8 cellular contexts compared by ENCODE assay signal in genomic region chr1:46131727-46132528, GRCh38. TPM values are rescaled to one million over a fixed set of nuclear protein-coding genes. Genes with fewer than 3 reads are reported as not detected.
DNase-seq lines count a peak whose midpoint lies in the region; ATAC-seq and TF ChIP-seq lines count a peak whose summit lies in the region.

No MANE protein-coding gene starts in this region.

- POLR2A ChIA-PET in CD4-positive, alpha-beta memory T cell (lab: Charles Lee; ENCODE audit: partially characterized antibody) = interaction anchor here (1.1 to 1.5 kb wide), 2 partner anchors 14 to 35 kb away, joined by 3 to 6 read pairs; no protein-coding TSS in a partner anchor

- no peaks in the 10 kb centered on the region for H3K9me3 ChIP-seq in CD4-positive, alpha-beta memory T cell (ENCODE audit: control insufficient read depth in 1 of 2, low read length in 2 of 2)
- H3K9me3 ChIP-seq in breast epithelium = no peaks in the 10 kb centered on the region

- H3K27ac ChIP-seq in CD4-positive, alpha-beta memory T cell (ENCODE audit: low read depth, low read length) = no peak overlapping the region
- peak overlapping the region; percentile 85 to 94 for H3K27ac ChIP-seq in breast epithelium

- H3K4me1 Mint-ChIP-seq in CD4-positive, alpha-beta memory T cell = peaks cover 13 to 28% (median 23%) of the 10 kb centered on the region in 4 donors

- CTCF ChIA-PET in CD4-positive, alpha-beta memory T cell (lab: Charles Lee; ENCODE audit: partially characterized antibody) = interaction anchor here (0.6 to 1.8 kb wide), 2 partner anchors 91 to 93 kb away, joined by 3 to 5 read pairs; no protein-coding TSS in a partner anchor

- H3K36me3 ChIP-seq in CD4-positive, alpha-beta memory T cell (ENCODE audit: insufficient read depth, low read length) = no peaks in the 10 kb centered on the region
- no peaks in the 10 kb centered on the region for H3K36me3 ChIP-seq in breast epithelium

- TF ChIP-seq POLR2A in breast epithelium (IDR thresholded peaks at IDR 0.05) = no peak

- peaks cover 17% of the 10 kb centered on the region for H3K4me1 ChIP-seq in CD4-positive, alpha-beta memory T cell (ENCODE audit: insufficient read depth, low read length)
- H3K4me1 ChIP-seq in breast epithelium = no peaks in the 10 kb centered on the region

- H3K4me3 ChIP-seq in CD4-positive, alpha-beta memory T cell (ENCODE audit: low read length in 2 of 2) = peak overlapping the region; percentile 64 to 75
- peak overlapping the region; percentile 65 to 81 (median 74) for H3K4me3 ChIP-seq in breast epithelium

- peak; percentile 23 to 48 (median 26) for DNase-seq in CD4-positive, alpha-beta memory T cell
- DNase-seq in LHCN-M2 (ENCODE audit: low read depth) (peak; percentile 47), T-helper 1 cell (peak in 3 of 5 donors; percentile 5 to 13 (median 6)), breast epithelium (ENCODE audit: low spot score in 2 of 2) (peak in 1 of 2 donors; percentile 49), left kidney (ENCODE audit: low read depth, low spot score) (peak; percentile 81), NK-92 (lab: John Stamatoyannopoulos, UW; ENCODE audit: unreplicated experiment) (no peak)
- peak; percentile 6 to 17 (median 12) for DNase-seq in stimulated activated CD4-positive, alpha-beta T cell treated with anti-CD3 and anti-CD28 coated beads, TNF-alpha, amount 100 ng/mL, for 24 hours (ENCODE audit: low read depth in 3 of 3)

- peaks cover 14% of the 10 kb centered on the region for H3K27me3 ChIP-seq in CD4-positive, alpha-beta memory T cell (ENCODE audit: insufficient read depth, low read length)
- H3K27me3 ChIP-seq in breast epithelium = no peaks in the 10 kb centered on the region

- H3K27me3 Mint-ChIP-seq in CD4-positive, alpha-beta memory T cell = peaks cover 28 to 35% of the 10 kb centered on the region in 2 donors

- peak overlapping the region in 6 of 7 donors; percentile 22 to 94 (median 86) for H3K27ac Mint-ChIP-seq in CD4-positive, alpha-beta memory T cell

- no peak for TF ChIP-seq CTCF in breast epithelium (IDR thresholded peaks at IDR 0.05)

- no peak for ATAC-seq in GM18511 (IDR thresholded peaks at IDR 0.05; ENCODE audit: unreplicated experiment)

- peaks cover 3 to 6% of the 10 kb centered on the region in 2 donors for H3K36me3 Mint-ChIP-seq in CD4-positive, alpha-beta memory T cell

- intact Hi-C loops in CD4-positive, alpha-beta memory T cell (cut with micrococcal nuclease) = no loop called here
- intact Hi-C loops in breast epithelium (cut with DNase I; ENCODE audit: low total_unique reads) = no loop called here

- no peaks in the 10 kb centered on the region for H3K9me3 Mint-ChIP-seq in CD4-positive, alpha-beta memory T cell

- H3K4me3 Mint-ChIP-seq in CD4-positive, alpha-beta memory T cell = peak overlapping the region; percentile 92 to 99 (median 98)

RNA-seq across cellular contexts. Expression of gene PIK3R3, which starts 0.5 kb away (rescaled TPM):
- total RNA-seq in CD4-positive, alpha-beta memory T cell = under 1 TPM; 0.23 to 0.25 TPM
- polyA plus RNA-seq in CD4-positive, alpha-beta memory T cell = under 1 TPM in 1 of 2 donors, not detected in 1; 0.32 TPM
- 13.4 and 19.2 TPM in 2 replicates for total RNA-seq in LHCN-M2 (2014; rRNA removed)
- 8.0 TPM for polyA plus RNA-seq in LHCN-M2 (2012)
- 10 to 100 TPM; 17.9 to 80.3 (median 46.8) TPM for total RNA-seq in breast epithelium

RNA-seq across cellular contexts. Expression of gene TSPAN1, which starts 43.0 kb away (rescaled TPM):
- total RNA-seq in CD4-positive, alpha-beta memory T cell = not detected
- polyA plus RNA-seq in CD4-positive, alpha-beta memory T cell = not detected
- 2.6 and 2.7 TPM in 2 replicates for total RNA-seq in LHCN-M2 (2014; rRNA removed)
- 4.3 TPM for polyA plus RNA-seq in LHCN-M2 (2012)
- 10 to 100 TPM in 1 of 3 donors, 1 to 10 TPM in 1, under 1 TPM in 1; 0.48 to 26.2 (median 8.9) TPM for total RNA-seq in breast epithelium

RNA-seq across cellular contexts. Expression of gene P3R3URF, which starts 44.4 kb away (rescaled TPM):
- total RNA-seq in CD4-positive, alpha-beta memory T cell = not detected
- not detected for polyA plus RNA-seq in CD4-positive, alpha-beta memory T cell
- total RNA-seq in LHCN-M2 (2014; rRNA removed) = not detected in 2 replicates
- not detected for polyA plus RNA-seq in LHCN-M2 (2012)
- not detected for total RNA-seq in breast epithelium

Comparison
In these comparisons a context has a peak if more than half of its experiments do, and no peak if none do; other contexts are left out.
1. RNA of gene PIK3R3, which starts 0.5 kb away (total RNA-seq): 17.9 to 80.3 TPM in breast epithelium and 13.4 to 19.2 TPM in LHCN-M2; 0.23 to 0.25 TPM in CD4-positive, alpha-beta memory T cell; every median in the first group is over 10 times any median in the second.